Comparison of ENCODE assay signal across 8 cellular contexts in the genomic region with DNA sequence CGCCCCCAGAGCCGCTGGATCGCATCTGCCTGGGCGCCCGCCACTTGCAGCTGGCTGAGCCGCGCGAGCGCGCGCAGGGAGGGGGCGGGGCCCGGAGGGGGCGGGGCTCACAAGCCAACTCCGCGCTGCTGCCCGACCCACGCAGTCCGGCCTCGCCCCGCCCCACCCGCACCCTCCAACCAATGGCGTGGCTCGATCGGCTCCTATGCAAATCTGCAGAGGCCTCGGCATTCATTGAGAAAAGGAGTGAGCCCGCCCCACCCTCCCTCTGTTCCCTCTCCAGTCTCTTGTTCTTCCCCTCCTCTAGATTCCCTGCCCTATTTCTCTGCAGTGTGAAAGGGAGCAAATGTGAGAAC. TPM values are rescaled to one million over a fixed set of nuclear protein-coding genes. Genes with fewer than 3 reads are reported as not detected.
DNase-seq lines count a peak whose midpoint lies in the region; ATAC-seq and TF ChIP-seq lines count a peak whose summit lies in the region.

A gene (minus strand): TSS at position 27 of the 356 bp plus-strand sequence. CDS start 927 bp downstream, outside the sequence.

- H3K36me3 ChIP-seq in BE2C (no peaks in the 10 kb centered on the region), esophagus squamous epithelium (no peaks in the 10 kb centered on the region)

- peaks cover 21% of the 10 kb centered on the region for H3K4me1 Mint-ChIP-seq in activated T-cell treated with anti-CD3 and anti-CD28 coated beads, Interleukin-2, amount 50 U/mL, for 4 hours (ENCODE audit: low read depth)
- peaks cover 6% of the 10 kb centered on the region for H3K4me1 Mint-ChIP-seq in stimulated activated memory B cell treated with anti-CD40 and anti-IgM and Interleukin-4, amounts not matched to agents 10 μg/mL and 1 μg/mL and 100 μg/mL, for 72 hours

- TF ChIP-seq POLR2A in esophagus squamous epithelium (IDR thresholded peaks at IDR 0.05): no peak

- peaks cover under 1% of the 10 kb centered on the region for H3K4me1 ChIP-seq in BE2C
- H3K4me1 ChIP-seq in esophagus squamous epithelium: peaks cover 20 to 33% (median 23%) of the 10 kb centered on the region in 3 donors

- WGBS in esophagus squamous epithelium, 2 donors: 0% methylated on average over 2 of the region's 27 CpGs; no CpG with 5 or more reads in 1 of the 2 donors

- H3K4me3 Mint-ChIP-seq in activated T-cell treated with anti-CD3 and anti-CD28 coated beads, Interleukin-2, amount 50 U/mL, for 4 hours: peak within 1 kb of the TSS; percentile 31
- H3K4me3 Mint-ChIP-seq in stimulated activated memory B cell treated with anti-CD40 and anti-IgM and Interleukin-4, amounts not matched to agents 10 μg/mL and 1 μg/mL and 100 μg/mL, for 72 hours: peak within 1 kb of the TSS; percentile 26

- intact Hi-C loops in esophagus squamous epithelium (cut with DNase I): loop anchor here (5.0 kb wide), 1 partner anchor 106 kb away; no protein-coding TSS in a partner anchor

- no peaks in the 10 kb centered on the region for H3K9me3 ChIP-seq in BE2C
- no peaks in the 10 kb centered on the region for H3K9me3 ChIP-seq in esophagus squamous epithelium

- peak; percentile 99 for DNase-seq in BE2C
- DNase-seq in NCI-H82 treated with DMSO at 0.1 percent for 48 hours (lab: John Stamatoyannopoulos, UW; ENCODE audit: unreplicated experiment): peak; percentile 95
- DNase-seq in activated T-cell treated with anti-CD3 and anti-CD28 coated beads, Interleukin-2, amount 50 U/mL, for 4 hours: peak; percentile 22
- peak; percentile 2 for DNase-seq in esophagus squamous epithelium (lab: John Stamatoyannopoulos, UW)
- DNase-seq in myocyte (ENCODE audit: low read depth): peak; percentile 68

- no peak within 1 kb of the TSS for H3K27ac ChIP-seq in esophagus squamous epithelium

- H3K4me3 ChIP-seq in BE2C (ENCODE audit: low read depth, low read length) (peak within 1 kb of the TSS; percentile 75), esophagus squamous epithelium (peak within 1 kb of the TSS; percentile 18 to 62 (median 40))

- ATAC-seq in HG03280 (IDR thresholded peaks at IDR 0.05; ENCODE audit: unreplicated experiment) (peak; percentile 46), HG03025 (IDR thresholded peaks at IDR 0.05; ENCODE audit: low FRiP score, unreplicated experiment) (no peak)
- peak; percentile 77 to 78 for ATAC-seq in activated T-cell treated with anti-CD3 and anti-CD28 coated beads, Interleukin-2, amount 50 U/mL, for 4 hours
- peak; percentile 67 for ATAC-seq in stimulated activated memory B cell treated with anti-CD40 and anti-IgM and Interleukin-4, amounts not matched to agents 10 μg/mL and 1 μg/mL and 100 μg/mL, for 72 hours

- H3K36me3 Mint-ChIP-seq in activated T-cell treated with anti-CD3 and anti-CD28 coated beads, Interleukin-2, amount 50 U/mL, for 4 hours (ENCODE audit: insufficient read depth): no peaks in the 10 kb centered on the region
- H3K36me3 Mint-ChIP-seq in stimulated activated memory B cell treated with anti-CD40 and anti-IgM and Interleukin-4, amounts not matched to agents 10 μg/mL and 1 μg/mL and 100 μg/mL, for 72 hours: no peaks in the 10 kb centered on the region

- H3K27ac Mint-ChIP-seq in stimulated activated memory B cell treated with anti-CD40 and anti-IgM and Interleukin-4, amounts not matched to agents 10 μg/mL and 1 μg/mL and 100 μg/mL, for 72 hours: no peak within 1 kb of the TSS

- no peaks in the 10 kb centered on the region for H3K9me3 Mint-ChIP-seq in activated T-cell treated with anti-CD3 and anti-CD28 coated beads, Interleukin-2, amount 50 U/mL, for 4 hours
- peaks cover 6% of the 10 kb centered on the region for H3K9me3 Mint-ChIP-seq in stimulated activated memory B cell treated with anti-CD40 and anti-IgM and Interleukin-4, amounts not matched to agents 10 μg/mL and 1 μg/mL and 100 μg/mL, for 72 hours

- H3K27me3 ChIP-seq in BE2C: peaks cover 15% of the 10 kb centered on the region
- peaks cover 0 to 70% (median 9%) of the 10 kb centered on the region in 4 donors for H3K27me3 ChIP-seq in esophagus squamous epithelium

- TF ChIP-seq CTCF in BE2C (IDR thresholded peaks at IDR 0.05; ENCODE audit: low read depth, low read length): no peak
- TF ChIP-seq CTCF in esophagus squamous epithelium (IDR thresholded peaks at IDR 0.05): no peak

- H3K27me3 Mint-ChIP-seq in activated T-cell treated with anti-CD3 and anti-CD28 coated beads, Interleukin-2, amount 50 U/mL, for 4 hours (ENCODE audit: low read depth): peaks cover 66% of the 10 kb centered on the region
- H3K27me3 Mint-ChIP-seq in stimulated activated memory B cell treated with anti-CD40 and anti-IgM and Interleukin-4, amounts not matched to agents 10 μg/mL and 1 μg/mL and 100 μg/mL, for 72 hours: peaks cover 64% of the 10 kb centered on the region

RNA-seq across cellular contexts. Expression of the gene that starts here (rescaled TPM):
- 0.99 TPM for polyA plus RNA-seq in BE2C (2012; ENCODE audit: insufficient read depth, insufficient read length, low read depth)
- total RNA-seq in activated T-cell treated with anti-CD3 and anti-CD28 coated beads, Interleukin-2, amount 50 U/mL, for 4 hours: not detected
- total RNA-seq in esophagus squamous epithelium (under 1 TPM in 1 of 4 donors, not detected in 3; 0.19 TPM), myocyte (0.27 TPM in 1 of 2 replicates, not detected in the other)
- polyA plus RNA-seq in myocyte (2012): 0.15 TPM

Comparison
In these comparisons a context has a peak if more than half of its experiments do, and no peak if none do; other contexts are left out.
1. Peak in DNase-seq and ATAC-seq in activated T-cell treated with anti-CD3 and anti-CD28 coated beads, Interleukin-2, amount 50 U/mL, for 4 hours; RNA of the gene not detected or under 1 TPM.
2. Peak in DNase-seq and H3K4me3 ChIP-seq in esophagus squamous epithelium; RNA of the gene not detected or under 1 TPM.
3. Peak in DNase-seq in myocyte; RNA of the gene not detected or under 1 TPM.
4. DNase-seq: peak in every context shown above with its lines; median percentile 99 in BE2C; 95 in NCI-H82 treated with DMSO at 0.1 percent for 48 hours; 68 in myocyte; 22 in activated T-cell treated with anti-CD3 and anti-CD28 coated beads, Interleukin-2, amount 50 U/mL, for 4 hours; 2 in esophagus squamous epithelium.